ENCODE assay signal across 18 cellular contexts in the genomic region with DNA sequence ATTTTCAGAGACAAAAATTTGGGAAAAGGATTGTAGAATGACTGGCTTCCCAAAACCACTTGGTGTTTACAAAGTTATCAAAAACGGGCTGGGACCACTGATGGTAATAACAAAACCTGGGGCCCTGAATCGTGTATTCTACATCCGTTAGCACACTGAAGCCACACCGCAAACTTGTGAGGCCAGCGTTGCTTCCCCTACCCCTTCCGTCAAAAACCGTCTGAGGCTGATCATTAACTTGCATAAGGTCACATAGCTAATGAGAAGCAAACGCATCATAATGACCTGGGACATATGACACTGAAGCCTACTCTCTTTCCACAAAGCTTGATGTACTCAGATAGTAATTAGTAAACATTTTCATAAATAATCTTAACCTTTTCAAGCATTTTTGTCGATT.
DNase-seq lines count a peak whose midpoint lies in the region; ATAC-seq, FAIRE-seq and TF ChIP-seq lines count a peak whose summit lies in the region.
"Had no signal": no experiment of that assay in that cellular context is flagged by ENCODE, and none has a peak within 500 bp of the region (broad histone marks: within the 10 kb centered on the region; RNA-seq: fewer than 3 reads in every experiment).

No MANE protein-coding gene starts in this region.

- no peak for TF ChIP-seq CTCF in H1 (IDR thresholded peaks at IDR 0.05; ENCODE audit: control extremely low read depth in 1 of 3, insufficient read depth in 1 of 3, low read depth in 1 of 3, low read length in 3 of 3)
- no peak for TF ChIP-seq CTCF in psoas muscle (IDR thresholded peaks at IDR 0.05)

- TF ChIP-seq EP300 in H1 (IDR thresholded peaks at IDR 0.05; ENCODE audit: borderline replicate concordance in 1 of 2, low read depth in 2 of 2, low read length in 2 of 2), result no peak

- no peaks in the 10 kb centered on the region for H3K79me2 ChIP-seq in H1 (ENCODE audit: control insufficient read depth in 1 of 2, insufficient read depth in 2 of 2, low read length in 2 of 2)

- no peak for TF ChIP-seq RAD21 in H1 (IDR thresholded peaks at IDR 0.05 in 1 of 2, conservative IDR thresholded peaks at IDR 0.05 in 1 of 2; ENCODE audit: low read depth in 2 of 2, low read length in 2 of 2)

- H2AK5ac ChIP-seq in H1 (ENCODE audit: low read depth, low read length), result no peak overlapping the region

- intact Hi-C loops in activated CD4-positive, alpha-beta T cell treated with anti-CD3 and anti-CD28 coated beads for 36 hours (cut with DNase I, micrococcal nuclease), result loop anchor here in 1 of 2 experiments (2.0 to 5.0 kb wide), 3 partner anchors 111 to 705 kb away; a partner anchor contains a TSS
- intact Hi-C loops in psoas muscle (cut with DNase I), result no loop called here

- no peak overlapping the region for H3K56ac ChIP-seq in H1 (replicated peaks; ENCODE audit: insufficient read length, low read depth, low read length)

- H3K9ac ChIP-seq in H1 (replicated peaks in 1 of 4; ENCODE audit: extremely low read depth in 1 of 4, low read depth in 3 of 4, low read length in 3 of 4), result no peak overlapping the region

- 73% methylated on average over 9 of the region's 9 CpGs; no CpG with 5 or more reads in 1 of the 2 experiments for WGBS in H1 (ENCODE audit: extremely low coverage in 1 of 2, insufficient coverage in 1 of 2, insufficient read length in 1 of 2, insufficient replicate concordance in 2 of 2, low coverage in 1 of 2, low lambda C conversion rate in 2 of 2, missing lambda C conversion rate in 1 of 2), 2 experiments
- 91 to 93% (median 93%) methylated on average over 9 of the region's 9 CpGs for WGBS in psoas muscle, 3 donors

- H3K9me3 Mint-ChIP-seq in activated CD4-positive, alpha-beta T cell treated with anti-CD3 and anti-CD28 coated beads for 36 hours (ENCODE audit: low read depth), result peaks cover 2% of the 10 kb centered on the region
- H3K9me3 Mint-ChIP-seq in CD4-positive, CD25-positive, alpha-beta regulatory T cell, result peaks cover 0 to 2% (median 0%) of the 10 kb centered on the region in 7 donors

- no peak overlapping the region for H3K4ac ChIP-seq in H1 (replicated peaks; ENCODE audit: insufficient read length, low read depth, low read length)

- no peaks in the 10 kb centered on the region for H3K23me2 ChIP-seq in H1 (ENCODE audit: low read depth, low read length)

- DNase-seq in activated CD4-positive, alpha-beta T cell treated with anti-CD3 and anti-CD28 coated beads for 36 hours, result peak; percentile 53
- no peak for DNase-seq in activated CD4-positive, alpha-beta T cell treated with anti-CD3 and anti-CD28 coated beads, Interleukin-2, amount 50 U/mL, for 1 hour
- DNase-seq in CD4-positive, CD25-positive, alpha-beta regulatory T cell, result peak in 2 of 3 donors; percentile 36 to 51
- DNase-seq in T-helper 22 cell (ENCODE audit: low read depth) (peak; percentile 13), H1 (ENCODE audit: low read depth in 1 of 2, low spot score in 2 of 2) (no peak), NCI-H446 (lab: John Stamatoyannopoulos, UW) (no peak), psoas muscle (no peak)
- DNase-seq: activated gamma-delta T cell, C1 segment of cervical spinal cord, DMS153, foreskin fibroblast, NCI-H1105, NCI-H2107, NCI-H510A had no signal

- peaks cover 8% of the 10 kb centered on the region for H3K4me1 ChIP-seq in CD4-positive, CD25-positive, alpha-beta regulatory T cell (ENCODE audit: control insufficient read depth, insufficient read depth, low read length, poor library complexity, severe bottlenecking)
- H3K4me1 ChIP-seq in H1 (replicated peaks in 1 of 4; ENCODE audit: control insufficient read depth in 3 of 4, insufficient read depth in 4 of 4, low read length in 3 of 4), result peaks cover 0 to 3% (median 1%) of the 10 kb centered on the region in 4 experiments; a peak in 1 of 7 replicates
- no peaks in the 10 kb centered on the region for H3K4me1 ChIP-seq in psoas muscle

- H2BK120ac ChIP-seq in H1 (replicated peaks; ENCODE audit: low read depth, low read length), result no peak overlapping the region

- H3K23ac ChIP-seq in H1 (ENCODE audit: insufficient read length), result no peak overlapping the region

- CTCF ChIA-PET in activated CD4-positive, alpha-beta T cell treated with anti-CD3 and anti-CD28 coated beads for 36 hours (lab: Charles Lee), result interaction anchor here (0.5 to 2.2 kb wide), 3 partner anchors 118 to 703 kb away, joined by 4 to 8 read pairs (median 6); no protein-coding TSS in a partner anchor
- CTCF ChIA-PET in H1 (lab: Charles Lee; ENCODE audit: partially characterized antibody), result no interaction called here

- no peak overlapping the region for H3K14ac ChIP-seq in H1 (ENCODE audit: insufficient read length)

- H2BK12ac ChIP-seq in H1 (ENCODE audit: low read depth, low read length), result peak overlapping the region; percentile 55; the same call in 1 of the 2 replicates

- H3K36me3 Mint-ChIP-seq in activated CD4-positive, alpha-beta T cell treated with anti-CD3 and anti-CD28 coated beads for 36 hours (ENCODE audit: low read depth), result peaks cover 1% of the 10 kb centered on the region
- no peaks in the 10 kb centered on the region for H3K36me3 Mint-ChIP-seq in CD4-positive, CD25-positive, alpha-beta regulatory T cell

- no peaks in the 10 kb centered on the region for H4K20me1 ChIP-seq in H1 (replicated peaks in 1 of 2; ENCODE audit: control insufficient read depth in 1 of 2, insufficient read depth in 2 of 2, low read length in 2 of 2)

- no peak overlapping the region for H3K4me3 Mint-ChIP-seq in activated CD4-positive, alpha-beta T cell treated with anti-CD3 and anti-CD28 coated beads for 36 hours
- H3K4me3 Mint-ChIP-seq in CD4-positive, CD25-positive, alpha-beta regulatory T cell, result peak overlapping the region in 3 of 4 donors; percentile 39 to 86 (median 62)

- H2AFZ ChIP-seq in H1 (ENCODE audit: low read length), result no peak overlapping the region

- peak; percentile 11 for ATAC-seq in activated CD4-positive, alpha-beta T cell treated with anti-CD3 and anti-CD28 coated beads for 36 hours
- ATAC-seq in CD4-positive, CD25-positive, alpha-beta regulatory T cell (ENCODE audit: low read depth in 2 of 2), result no peak
- ATAC-seq in HG03108 (IDR thresholded peaks at IDR 0.05; ENCODE audit: unreplicated experiment) (no peak), psoas muscle (no peak)

- H3K9me3 ChIP-seq in CD4-positive, CD25-positive, alpha-beta regulatory T cell (ENCODE audit: control insufficient read depth in 2 of 2, low read length in 2 of 2), result no peaks in the 10 kb centered on the region
- H3K9me3 ChIP-seq in H1 (ENCODE audit: insufficient read depth in 2 of 2, low read depth in 1 of 2, low read length in 1 of 2), result no peaks in the 10 kb centered on the region
- no peaks in the 10 kb centered on the region for H3K9me3 ChIP-seq in psoas muscle
- H3K9me3 ChIP-seq: suprapubic skin had no signal

- H3K27me3 Mint-ChIP-seq in activated CD4-positive, alpha-beta T cell treated with anti-CD3 and anti-CD28 coated beads for 36 hours, result no peaks in the 10 kb centered on the region
- no peaks in the 10 kb centered on the region for H3K27me3 Mint-ChIP-seq in CD4-positive, CD25-positive, alpha-beta regulatory T cell

- H3K18ac ChIP-seq in H1 (ENCODE audit: extremely low read depth, low read length), result no peak overlapping the region

- no peak overlapping the region for H4K5ac ChIP-seq in H1 (ENCODE audit: insufficient read length, low read depth, low read length)

- no peak overlapping the region for H3K4me2 ChIP-seq in H1 (ENCODE audit: insufficient read depth in 1 of 2, low read depth in 2 of 2, low read length in 2 of 2)
- H3K4me2 ChIP-seq: smooth muscle cell had no signal

- peak overlapping the region; percentile 15 for H3K4me3 ChIP-seq in CD4-positive, CD25-positive, alpha-beta regulatory T cell (ENCODE audit: low read depth, low read length)
- H3K4me3 ChIP-seq in H1 (ENCODE audit: extremely low read depth in 1 of 4, insufficient read depth in 2 of 4, low read depth in 3 of 4, low read length in 4 of 4) (no peak overlapping the region), psoas muscle (no peak overlapping the region)
- H3K4me3 ChIP-seq: smooth muscle cell, suprapubic skin had no signal

- POLR2A ChIA-PET in activated CD4-positive, alpha-beta T cell treated with anti-CD3 and anti-CD28 coated beads for 36 hours (lab: Charles Lee), result interaction anchor here (0.9 to 2.4 kb wide), 3 partner anchors 118 to 180 kb away, joined by 3 to 15 read pairs (median 3); no protein-coding TSS in a partner anchor
- POLR2A ChIA-PET in H1 (lab: Charles Lee; ENCODE audit: partially characterized antibody), result no interaction called here

- no peaks in the 10 kb centered on the region for H3K27me3 ChIP-seq in CD4-positive, CD25-positive, alpha-beta regulatory T cell (ENCODE audit: control insufficient read depth, insufficient read depth, low read length)
- no peaks in the 10 kb centered on the region for H3K27me3 ChIP-seq in H1 (replicated peaks in 1 of 4; ENCODE audit: control insufficient read depth in 3 of 4, extremely low read depth in 1 of 4, insufficient read depth in 3 of 4, low read length in 3 of 4)
- no peaks in the 10 kb centered on the region for H3K27me3 ChIP-seq in psoas muscle (ENCODE audit: insufficient read depth in 3 of 3, low read length in 2 of 3)
- H3K27me3 ChIP-seq: suprapubic skin had no signal

- no peak overlapping the region for H3K27ac ChIP-seq in CD4-positive, CD25-positive, alpha-beta regulatory T cell (ENCODE audit: insufficient read depth, low read length, poor library complexity, severe bottlenecking)
- no peak overlapping the region for H3K27ac ChIP-seq in H1 (ENCODE audit: low read depth, low read length)
- H3K27ac ChIP-seq in psoas muscle, result no peak overlapping the region
- H3K27ac ChIP-seq: suprapubic skin had no signal

- H2BK15ac ChIP-seq in H1 (ENCODE audit: low read length), result no peak overlapping the region

- H4K8ac ChIP-seq in H1 (ENCODE audit: extremely low read depth, insufficient read depth, low read length), result no peak overlapping the region

- no peak overlapping the region for H2BK20ac ChIP-seq in H1 (ENCODE audit: low read length)

- H3K36me3 ChIP-seq in CD4-positive, CD25-positive, alpha-beta regulatory T cell (ENCODE audit: control insufficient read depth, insufficient read depth, low read length), result no peaks in the 10 kb centered on the region
- H3K36me3 ChIP-seq in H1 (ENCODE audit: control insufficient read depth in 2 of 4, insufficient read depth in 4 of 4, low read length in 3 of 4) (no peaks in the 10 kb centered on the region), psoas muscle (ENCODE audit: insufficient read depth in 1 of 2, low read depth in 1 of 2) (no peaks in the 10 kb centered on the region)
- H3K36me3 ChIP-seq: suprapubic skin had no signal

- H3K79me1 ChIP-seq in H1 (ENCODE audit: low read depth, low read length), result no peaks in the 10 kb centered on the region

- peaks cover 65% of the 10 kb centered on the region for H3K4me1 Mint-ChIP-seq in activated CD4-positive, alpha-beta T cell treated with anti-CD3 and anti-CD28 coated beads for 36 hours
- peaks cover 1 to 35% (median 18%) of the 10 kb centered on the region in 4 donors for H3K4me1 Mint-ChIP-seq in CD4-positive, CD25-positive, alpha-beta regulatory T cell

- H4K91ac ChIP-seq in H1 (replicated peaks; ENCODE audit: insufficient read length, low read length), result no peak overlapping the region

- peak overlapping the region; percentile 63 for H3K27ac Mint-ChIP-seq in activated CD4-positive, alpha-beta T cell treated with anti-CD3 and anti-CD28 coated beads for 36 hours
- H3K27ac Mint-ChIP-seq in CD4-positive, CD25-positive, alpha-beta regulatory T cell, result peak overlapping the region in 1 of 3 donors; percentile 25

- no peak for TF ChIP-seq POLR2A in H1 (IDR thresholded peaks at IDR 0.05; ENCODE audit: control extremely low read depth in 1 of 2, low read depth in 2 of 2, low read length in 2 of 2)

- no peak for FAIRE-seq in H1 (lab: Jason Lieb, UNC)
- FAIRE-seq: G401.6 had no signal

- no peak overlapping the region for H2BK5ac ChIP-seq in H1 (ENCODE audit: low read depth, low read length)

Comparison
In these comparisons a context has a peak if more than half of its experiments do, and no peak if none do; other contexts are left out.
1. DNase-seq: peak in activated CD4-positive, alpha-beta T cell treated with anti-CD3 and anti-CD28 coated beads for 36 hours (single experiment), CD4-positive, CD25-positive, alpha-beta regulatory T cell (2 of 3) and T-helper 22 cell (single experiment); none in activated CD4-positive, alpha-beta T cell treated with anti-CD3 and anti-CD28 coated beads, Interleukin-2, amount 50 U/mL, for 1 hour (single experiment), H1 (0 of 2), NCI-H446 (0 of 2) and psoas muscle (0 of 2).